Comparison of ENCODE assay signal across 12 cellular contexts in the genomic region with DNA sequence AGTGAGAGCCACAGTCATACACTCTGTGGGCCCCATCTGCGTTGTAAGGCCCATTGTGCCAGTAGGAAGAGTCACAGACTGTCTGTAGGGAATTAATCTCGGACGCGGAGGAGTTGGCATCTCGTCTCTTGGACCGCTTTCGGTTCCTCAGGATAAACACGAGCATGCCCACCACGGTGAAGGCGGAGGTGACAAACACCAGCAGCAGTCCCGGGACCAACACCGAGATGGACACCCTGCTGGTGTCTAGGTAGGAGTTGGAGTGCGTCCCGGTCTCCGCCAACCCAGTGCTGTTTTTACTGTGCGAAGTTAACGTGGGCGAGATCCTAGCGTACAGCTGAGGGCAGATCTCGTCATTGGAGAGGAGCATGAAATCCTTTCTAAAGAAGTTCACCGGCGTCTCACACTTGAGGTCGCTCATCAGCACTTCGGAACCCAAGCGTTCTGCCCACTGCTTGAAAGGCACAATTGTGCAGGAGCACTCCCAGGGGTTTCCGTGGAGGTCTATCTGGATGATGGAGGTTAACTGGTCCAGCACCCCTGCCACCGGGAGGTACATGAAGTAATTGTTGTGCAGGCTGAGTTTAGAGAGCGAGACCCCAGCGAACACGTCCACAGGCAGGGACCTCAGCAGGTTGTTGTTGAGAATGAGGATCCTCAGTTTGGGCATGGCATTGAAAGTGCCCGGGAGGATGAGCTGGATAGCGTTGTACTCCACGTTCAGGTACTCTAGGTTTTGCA. TPM values are rescaled to one million over a fixed set of nuclear protein-coding genes. Genes with fewer than 3 reads are reported as not detected.
DNase-seq lines count a peak whose midpoint lies in the region; ATAC-seq, FAIRE-seq and TF ChIP-seq lines count a peak whose summit lies in the region.
"Had no signal": no experiment of that assay in that cellular context is flagged by ENCODE, and none has a peak within 500 bp of the region (broad histone marks: within the 10 kb centered on the region; RNA-seq: fewer than 3 reads in every experiment).

No MANE protein-coding gene starts in this region.

- 16% methylated on average over 28 of the region's 33 CpGs for WGBS in suprapubic skin

- no peak overlapping the region for H3K27ac Mint-ChIP-seq in activated CD4-positive, alpha-beta memory T cell treated with anti-CD3 and anti-CD28 coated beads for 36 hours
- no peak overlapping the region for H3K27ac Mint-ChIP-seq in activated CD4-positive, alpha-beta memory T cell treated with anti-CD3 and anti-CD28 coated beads, Interleukin-2, amount 10 ng/mL, durations not matched to agents 7 days and 5 days
- H3K27ac Mint-ChIP-seq in mesothelial cell of epicardium = no peak overlapping the region
- no peak overlapping the region for H3K27ac Mint-ChIP-seq in naive thymus-derived CD4-positive, alpha-beta T cell

- H3K4me1 Mint-ChIP-seq in activated CD4-positive, alpha-beta memory T cell treated with anti-CD3 and anti-CD28 coated beads for 36 hours (ENCODE audit: low read depth) = peaks cover 18% of the 10 kb centered on the region
- peaks cover 8% of the 10 kb centered on the region for H3K4me1 Mint-ChIP-seq in activated CD4-positive, alpha-beta memory T cell treated with anti-CD3 and anti-CD28 coated beads, Interleukin-2, amount 10 ng/mL, durations not matched to agents 7 days and 5 days
- H3K4me1 Mint-ChIP-seq in mesothelial cell of epicardium = peaks cover 42% of the 10 kb centered on the region
- peaks cover 0 to 24% (median 4%) of the 10 kb centered on the region in 7 donors for H3K4me1 Mint-ChIP-seq in naive thymus-derived CD4-positive, alpha-beta T cell

- H3K27me3 ChIP-seq in suprapubic skin (peaks cover 61% of the 10 kb centered on the region), upper lobe of right lung (peaks cover 49% of the 10 kb centered on the region)
- H3K27me3 ChIP-seq in naive thymus-derived CD4-positive, alpha-beta T cell (ENCODE audit: control insufficient read depth in 2 of 2, insufficient read depth in 2 of 2, low read length in 2 of 2) = peaks cover 0 to 3% of the 10 kb centered on the region in 2 donors

- peak; percentile 20 for DNase-seq in activated CD4-positive, alpha-beta memory T cell treated with anti-CD3 and anti-CD28 coated beads for 36 hours
- DNase-seq in activated CD4-positive, alpha-beta memory T cell treated with anti-CD3 and anti-CD28 coated beads, Interleukin-2, amount 10 ng/mL, durations not matched to agents 7 days and 5 days = no peak
- DNase-seq in coronary artery (ENCODE audit: low spot score) = no peak
- no peak for DNase-seq in mesothelial cell of epicardium (ENCODE audit: low spot score in 2 of 2, unreplicated experiment in 2 of 2)
- DNase-seq in suprapubic skin (ENCODE audit: low spot score in 2 of 2) = no peak
- no peak for DNase-seq in upper lobe of right lung
- DNase-seq in naive thymus-derived CD4-positive, alpha-beta T cell = no peak
- DNase-seq in GM12892 (ENCODE audit: insufficient read length) = no peak
- DNase-seq: activated CD4-positive, alpha-beta T cell treated with anti-CD3 and anti-CD28 coated beads, Interleukin-2, amount 50 U/mL, for 48 hours had no signal

- CTCF ChIA-PET in activated CD4-positive, alpha-beta memory T cell treated with anti-CD3 and anti-CD28 coated beads for 36 hours (lab: Charles Lee) = no interaction called here
- CTCF ChIA-PET in activated CD4-positive, alpha-beta memory T cell treated with anti-CD3 and anti-CD28 coated beads, Interleukin-2, amount 10 ng/mL, durations not matched to agents 7 days and 5 days (lab: Charles Lee) = no interaction called here
- CTCF ChIA-PET in naive thymus-derived CD4-positive, alpha-beta T cell (lab: Charles Lee) = no interaction called here

- no peak for TF ChIP-seq EP300 in suprapubic skin (IDR thresholded peaks at IDR 0.05)

- peaks cover 54% of the 10 kb centered on the region for H3K27me3 Mint-ChIP-seq in activated CD4-positive, alpha-beta memory T cell treated with anti-CD3 and anti-CD28 coated beads for 36 hours
- peaks cover 45% of the 10 kb centered on the region for H3K27me3 Mint-ChIP-seq in activated CD4-positive, alpha-beta memory T cell treated with anti-CD3 and anti-CD28 coated beads, Interleukin-2, amount 10 ng/mL, durations not matched to agents 7 days and 5 days
- H3K27me3 Mint-ChIP-seq in mesothelial cell of epicardium (ENCODE audit: low read depth) = peaks cover 90% of the 10 kb centered on the region
- H3K27me3 Mint-ChIP-seq in naive thymus-derived CD4-positive, alpha-beta T cell = peaks cover 46 to 64% (median 58%) of the 10 kb centered on the region in 5 donors

- peak overlapping the region; percentile 38 for H3K4me3 ChIP-seq in coronary artery
- peak overlapping the region; percentile 24 for H3K4me3 ChIP-seq in suprapubic skin
- H3K4me3 ChIP-seq in upper lobe of right lung = no peak overlapping the region
- H3K4me3 ChIP-seq in naive thymus-derived CD4-positive, alpha-beta T cell (ENCODE audit: low read length) = no peak overlapping the region
- H3K4me3 ChIP-seq: GM12878 had no signal

- H3K4me1 ChIP-seq in suprapubic skin = peaks cover 34% of the 10 kb centered on the region
- H3K4me1 ChIP-seq in upper lobe of right lung = no peaks in the 10 kb centered on the region
- H3K4me1 ChIP-seq in naive thymus-derived CD4-positive, alpha-beta T cell (ENCODE audit: control insufficient read depth in 2 of 2, insufficient read depth in 2 of 2, low read length in 2 of 2) = no peaks in the 10 kb centered on the region

- no peaks in the 10 kb centered on the region for H3K9me3 Mint-ChIP-seq in activated CD4-positive, alpha-beta memory T cell treated with anti-CD3 and anti-CD28 coated beads for 36 hours
- no peaks in the 10 kb centered on the region for H3K9me3 Mint-ChIP-seq in activated CD4-positive, alpha-beta memory T cell treated with anti-CD3 and anti-CD28 coated beads, Interleukin-2, amount 10 ng/mL, durations not matched to agents 7 days and 5 days
- no peaks in the 10 kb centered on the region for H3K9me3 Mint-ChIP-seq in mesothelial cell of epicardium
- H3K9me3 Mint-ChIP-seq in naive thymus-derived CD4-positive, alpha-beta T cell = peaks cover 0 to 39% (median 7%) of the 10 kb centered on the region in 11 donors

- H3K9me3 ChIP-seq in suprapubic skin (no peaks in the 10 kb centered on the region), upper lobe of right lung (no peaks in the 10 kb centered on the region)
- no peaks in the 10 kb centered on the region for H3K9me3 ChIP-seq in naive thymus-derived CD4-positive, alpha-beta T cell (ENCODE audit: control insufficient read depth in 2 of 3, low read length in 3 of 3)

- H3K36me3 ChIP-seq in suprapubic skin (no peaks in the 10 kb centered on the region), upper lobe of right lung (no peaks in the 10 kb centered on the region)
- no peaks in the 10 kb centered on the region for H3K36me3 ChIP-seq in naive thymus-derived CD4-positive, alpha-beta T cell (ENCODE audit: control insufficient read depth in 2 of 3, insufficient read depth in 3 of 3, low read length in 3 of 3)

- no peaks in the 10 kb centered on the region for H3K36me3 Mint-ChIP-seq in activated CD4-positive, alpha-beta memory T cell treated with anti-CD3 and anti-CD28 coated beads for 36 hours
- H3K36me3 Mint-ChIP-seq in activated CD4-positive, alpha-beta memory T cell treated with anti-CD3 and anti-CD28 coated beads, Interleukin-2, amount 10 ng/mL, durations not matched to agents 7 days and 5 days (ENCODE audit: low read depth) = no peaks in the 10 kb centered on the region
- H3K36me3 Mint-ChIP-seq in mesothelial cell of epicardium = no peaks in the 10 kb centered on the region
- H3K36me3 Mint-ChIP-seq in naive thymus-derived CD4-positive, alpha-beta T cell = peaks cover 0 to 8% (median 0%) of the 10 kb centered on the region in 5 donors

- intact Hi-C loops in activated CD4-positive, alpha-beta memory T cell treated with anti-CD3 and anti-CD28 coated beads for 36 hours (cut with micrococcal nuclease) = no loop called here
- intact Hi-C loops in upper lobe of right lung (cut with DNase I) = no loop called here
- intact Hi-C loops in naive thymus-derived CD4-positive, alpha-beta T cell (cut with micrococcal nuclease) = no loop called here

- FAIRE-seq in GM12892 (lab: Jason Lieb, UNC) = no peak
- FAIRE-seq: GM12878 had no signal

- H3K4me3 Mint-ChIP-seq in activated CD4-positive, alpha-beta memory T cell treated with anti-CD3 and anti-CD28 coated beads for 36 hours = no peak overlapping the region
- no peak overlapping the region for H3K4me3 Mint-ChIP-seq in activated CD4-positive, alpha-beta memory T cell treated with anti-CD3 and anti-CD28 coated beads, Interleukin-2, amount 10 ng/mL, durations not matched to agents 7 days and 5 days
- peak overlapping the region; percentile 53 for H3K4me3 Mint-ChIP-seq in mesothelial cell of epicardium
- peak overlapping the region in 2 of 10 donors; percentile 35 to 40 for H3K4me3 Mint-ChIP-seq in naive thymus-derived CD4-positive, alpha-beta T cell

- no peak for TF ChIP-seq POLR2A in suprapubic skin (IDR thresholded peaks at IDR 0.05)
- TF ChIP-seq POLR2A in GM12892 (IDR thresholded peaks at IDR 0.05; ENCODE audit: low read depth, low read length) = no peak

- ATAC-seq in upper lobe of right lung = no peak
- no peak for ATAC-seq in naive thymus-derived CD4-positive, alpha-beta T cell
- ATAC-seq: GM12878, HCT116 had no signal

- TF ChIP-seq CTCF in coronary artery (IDR thresholded peaks at IDR 0.05) (no peak), mesothelial cell of epicardium (IDR thresholded peaks at IDR 0.05; ENCODE audit: unreplicated experiment) (no peak), suprapubic skin (IDR thresholded peaks at IDR 0.05) (no peak), upper lobe of right lung (IDR thresholded peaks at IDR 0.05) (no peak)

- H3K27ac ChIP-seq in coronary artery = no peak overlapping the region
- no peak overlapping the region for H3K27ac ChIP-seq in suprapubic skin
- no peak overlapping the region for H3K27ac ChIP-seq in upper lobe of right lung
- no peak overlapping the region for H3K27ac ChIP-seq in naive thymus-derived CD4-positive, alpha-beta T cell (ENCODE audit: low read depth, low read length)
- H3K27ac ChIP-seq: KMS-11 had no signal

- POLR2A ChIA-PET in activated CD4-positive, alpha-beta memory T cell treated with anti-CD3 and anti-CD28 coated beads for 36 hours (lab: Charles Lee) = no interaction called here
- POLR2A ChIA-PET in activated CD4-positive, alpha-beta memory T cell treated with anti-CD3 and anti-CD28 coated beads, Interleukin-2, amount 10 ng/mL, durations not matched to agents 7 days and 5 days (lab: Charles Lee) = no interaction called here
- POLR2A ChIA-PET in naive thymus-derived CD4-positive, alpha-beta T cell (lab: Charles Lee) = no interaction called here

RNA-seq across cellular contexts. Expression of a gene that starts 2.7 kb away (rescaled TPM):
- total RNA-seq in activated CD4-positive, alpha-beta memory T cell treated with anti-CD3 and anti-CD28 coated beads for 36 hours = not detected
- total RNA-seq in activated CD4-positive, alpha-beta memory T cell treated with anti-CD3 and anti-CD28 coated beads, Interleukin-2, amount 10 ng/mL, durations not matched to agents 7 days and 5 days = not detected
- total RNA-seq in mesothelial cell of epicardium (1.0 to 1.2 TPM (median 1.1 TPM) in 3 replicates), suprapubic skin (not detected), upper lobe of right lung (not detected)
- not detected for total RNA-seq in naive thymus-derived CD4-positive, alpha-beta T cell
- not detected for polyA plus RNA-seq in naive thymus-derived CD4-positive, alpha-beta T cell
- polyA plus RNA-seq in GM12892 (2012; ENCODE audit: missing spikeins) = not detected

Comparison
In these comparisons a context has a peak if more than half of its experiments do, and no peak if none do; other contexts are left out.
1. H3K4me3 ChIP-seq: peak in coronary artery (single experiment) and suprapubic skin (single experiment); none in upper lobe of right lung (single experiment) and naive thymus-derived CD4-positive, alpha-beta T cell (single experiment).